ENCODE assay signal across 14 cellular contexts in genomic region chr14:55749201-55749812, GRCh38.
DNase-seq lines count a peak whose midpoint lies in the region; ATAC-seq and TF ChIP-seq lines count a peak whose summit lies in the region.
"Had no signal": no experiment of that assay in that cellular context is flagged by ENCODE, and none has a peak within 500 bp of the region (broad histone marks: within the 10 kb centered on the region; RNA-seq: fewer than 3 reads in every experiment).

No MANE protein-coding gene starts in this region.

- TF ChIP-seq POLR2A in adrenal gland (IDR thresholded peaks at IDR 0.05) = no peak

- DNase-seq in A673 (ENCODE audit: low spot score) (peak; percentile 62), GM23338 (ENCODE audit: low spot score) (no peak), NCI-H69 (lab: John Stamatoyannopoulos, UW) (peak; percentile 83), fibroblast of gingiva (ENCODE audit: low read depth) (peak; percentile 43), adrenal gland (no peak), HK-2 (ENCODE audit: unreplicated experiment) (no peak)
- DNase-seq: activated effector memory CD4-positive, alpha-beta T cell treated with anti-CD3 and anti-CD28 coated beads, Interleukin-2, amount 50 U/mL, for 16 hours; NCI-H1694; stimulated activated CD4-positive, alpha-beta T cell treated with anti-CD3 and anti-CD28 coated beads, Interleukin-4, amount 100 ng/mL, for 1 hour; stimulated activated naive CD4-positive, alpha-beta T cell treated with Interleukin-2 at 50 U/mL for 16 hours had no signal

- POLR2A ChIA-PET in A673 (lab: Charles Lee; ENCODE audit: low non-redundant PET) = no interaction called here

- no peak overlapping the region for H2AFZ ChIP-seq in GM23338

- no peaks in the 10 kb centered on the region for H3K79me2 ChIP-seq in GM23338 (replicated peaks; ENCODE audit: insufficient read depth)

- no peak for TF ChIP-seq CTCF in A673 (conservative IDR thresholded peaks at IDR 0.05; ENCODE audit: low read depth, low read length)
- TF ChIP-seq CTCF in GM23338 (conservative IDR thresholded peaks at IDR 0.05; ENCODE audit: low read depth in 2 of 2) = no peak
- no peak for TF ChIP-seq CTCF in adrenal gland (IDR thresholded peaks at IDR 0.05)

- peaks cover 20% of the 10 kb centered on the region for H3K4me1 Mint-ChIP-seq in GM23338

- peaks cover 15% of the 10 kb centered on the region; the same call in 1 of the 2 replicates for H3K9me2 ChIP-seq in GM23338 (ENCODE audit: insufficient read depth)

- H3K4me3 Mint-ChIP-seq in GM23338 = no peak overlapping the region

- H3K36me3 ChIP-seq in A673 (ENCODE audit: insufficient read depth, low read length, poor library complexity, severe bottlenecking) = no peaks in the 10 kb centered on the region
- H3K36me3 ChIP-seq in GM23338 (ENCODE audit: insufficient read depth) = no peaks in the 10 kb centered on the region
- no peaks in the 10 kb centered on the region for H3K36me3 ChIP-seq in adrenal gland (replicated peaks in 1 of 2)

- no peaks in the 10 kb centered on the region for H4K20me1 ChIP-seq in GM23338 (replicated peaks; ENCODE audit: insufficient read depth)

- H3K27ac Mint-ChIP-seq in GM23338 = no peak overlapping the region
- H3K27ac Mint-ChIP-seq: progenitor cell of endocrine pancreas had no signal

- WGBS in adrenal gland, 4 donors = 88 to 95% (median 93%) methylated on average over 1 of the region's 1 CpG

- H3K4me1 ChIP-seq in A673 (ENCODE audit: insufficient read depth, low read length, poor library complexity, severe bottlenecking) (peaks cover 23% of the 10 kb centered on the region), GM23338 (ENCODE audit: insufficient read depth) (peaks cover 10% of the 10 kb centered on the region; the same call in 1 of the 2 replicates), adrenal gland (replicated peaks in 1 of 2) (no peaks in the 10 kb centered on the region)

- H3K9me3 Mint-ChIP-seq in GM23338 = no peaks in the 10 kb centered on the region

- H3K27me3 Mint-ChIP-seq in GM23338 (ENCODE audit: insufficient read depth, low read depth, poor library complexity) = peaks cover 5% of the 10 kb centered on the region

- BruUV-seq in A673 (replicated peaks; lab: Mats Ljungman, UMichigan) = no TSS peak

- intact Hi-C loops in A673 (cut with micrococcal nuclease; ENCODE audit: unreplicated experiment) = no loop called here
- intact Hi-C loops in adrenal gland (cut with DNase I) = no loop called here

- H3K27me3 ChIP-seq in A673 (replicated peaks; ENCODE audit: insufficient read depth, low read depth, low read length, poor library complexity) (no peaks in the 10 kb centered on the region), GM23338 (ENCODE audit: insufficient read depth) (no peaks in the 10 kb centered on the region), adrenal gland (no peaks in the 10 kb centered on the region)

- no peak overlapping the region for H3K27ac ChIP-seq in A673 (ENCODE audit: low read depth, low read length, poor library complexity, severe bottlenecking)
- H3K27ac ChIP-seq in GM23338 (ENCODE audit: low read depth) = no peak overlapping the region
- no peak overlapping the region for H3K27ac ChIP-seq in adrenal gland

- H3K4me3 ChIP-seq in A673 (ENCODE audit: low read depth, low read length, poor library complexity, severe bottlenecking) = no peak overlapping the region
- no peak overlapping the region for H3K4me3 ChIP-seq in GM23338
- no peak overlapping the region for H3K4me3 ChIP-seq in adrenal gland

- ATAC-seq in GM23338 (peak; percentile 53), HG03520 (IDR thresholded peaks at IDR 0.05; ENCODE audit: unreplicated experiment) (no peak), GM19324 (IDR thresholded peaks at IDR 0.05; ENCODE audit: low FRiP score, unreplicated experiment) (no peak)
- ATAC-seq: Panc1 had no signal

- CTCF ChIA-PET in A673 (lab: Charles Lee) = no interaction called here

- no peaks in the 10 kb centered on the region for H3K36me3 Mint-ChIP-seq in GM23338 (ENCODE audit: low read depth)

- H3F3A ChIP-seq in GM23338 (replicated peaks; ENCODE audit: low read depth) = no peaks in the 10 kb centered on the region

- H3K4me2 ChIP-seq in GM23338 = no peak overlapping the region

- H3K9me3 ChIP-seq in A673 (ENCODE audit: low read depth, low read length, poor library complexity, severe bottlenecking) (no peaks in the 10 kb centered on the region), adrenal gland (replicated peaks in 1 of 3) (no peaks in the 10 kb centered on the region)

TF ChIP-seq in GM23338, 12 proteins besides CTCF, POLR2A, EP300 and RAD21:
- TF ChIP-seq ZNF114 (CRISPR knock-in tag; IDR thresholded peaks at IDR 0.05) (no peak), EZH2 (IDR thresholded peaks at IDR 0.05; ENCODE audit: low read depth, unreplicated experiment) (no peak), ZNF462 (CRISPR knock-in tag; IDR thresholded peaks at IDR 0.05) (no peak)

Comparison
In these comparisons a context has a peak if more than half of its experiments do, and no peak if none do; other contexts are left out.
1. DNase-seq: peak in A673 (single experiment), NCI-H69 (single experiment) and fibroblast of gingiva (single experiment); none in GM23338 (single experiment), adrenal gland (0 of 7) and HK-2 (single experiment).